Comparison of ENCODE assay signal across 1 cellular context in genomic region chr4:3324093-3324815, GRCh38.
TF ChIP-seq lines count a peak whose summit lies in the region.

No MANE protein-coding gene starts in this region.

TF ChIP-seq in HepG2, 621 proteins besides CTCF, POLR2A, EP300 and RAD21 (continued from another document):
- TF ChIP-seq, protein P1, sequence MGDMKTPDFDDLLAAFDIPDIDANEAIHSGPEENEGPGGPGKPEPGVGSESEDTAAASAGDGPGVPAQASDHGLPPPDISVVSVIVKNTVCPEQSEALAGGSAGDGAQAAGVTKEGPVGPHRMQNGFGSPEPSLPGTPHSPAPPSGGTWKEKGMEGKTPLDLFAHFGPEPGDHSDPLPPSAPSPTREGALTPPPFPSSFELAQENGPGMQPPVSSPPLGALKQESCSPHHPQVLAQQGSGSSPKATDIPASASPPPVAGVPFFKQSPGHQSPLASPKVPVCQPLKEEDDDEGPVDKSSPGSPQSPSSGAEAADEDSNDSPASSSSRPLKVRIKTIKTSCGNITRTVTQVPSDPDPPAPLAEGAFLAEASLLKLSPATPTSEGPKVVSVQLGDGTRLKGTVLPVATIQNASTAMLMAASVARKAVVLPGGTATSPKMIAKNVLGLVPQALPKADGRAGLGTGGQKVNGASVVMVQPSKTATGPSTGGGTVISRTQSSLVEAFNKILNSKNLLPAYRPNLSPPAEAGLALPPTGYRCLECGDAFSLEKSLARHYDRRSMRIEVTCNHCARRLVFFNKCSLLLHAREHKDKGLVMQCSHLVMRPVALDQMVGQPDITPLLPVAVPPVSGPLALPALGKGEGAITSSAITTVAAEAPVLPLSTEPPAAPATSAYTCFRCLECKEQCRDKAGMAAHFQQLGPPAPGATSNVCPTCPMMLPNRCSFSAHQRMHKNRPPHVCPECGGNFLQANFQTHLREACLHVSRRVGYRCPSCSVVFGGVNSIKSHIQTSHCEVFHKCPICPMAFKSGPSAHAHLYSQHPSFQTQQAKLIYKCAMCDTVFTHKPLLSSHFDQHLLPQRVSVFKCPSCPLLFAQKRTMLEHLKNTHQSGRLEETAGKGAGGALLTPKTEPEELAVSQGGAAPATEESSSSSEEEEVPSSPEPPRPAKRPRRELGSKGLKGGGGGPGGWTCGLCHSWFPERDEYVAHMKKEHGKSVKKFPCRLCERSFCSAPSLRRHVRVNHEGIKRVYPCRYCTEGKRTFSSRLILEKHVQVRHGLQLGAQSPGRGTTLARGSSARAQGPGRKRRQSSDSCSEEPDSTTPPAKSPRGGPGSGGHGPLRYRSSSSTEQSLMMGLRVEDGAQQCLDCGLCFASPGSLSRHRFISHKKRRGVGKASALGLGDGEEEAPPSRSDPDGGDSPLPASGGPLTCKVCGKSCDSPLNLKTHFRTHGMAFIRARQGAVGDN (CRISPR knock-in tag; IDR thresholded peaks at IDR 0.05) = peak; percentile 16; the same call in 1 of the 2 replicates
- no peak for TF ChIP-seq NFAT5 (CRISPR knock-in tag; IDR thresholded peaks at IDR 0.05)
TF ChIP-seq in HepG2: peak in this region for 3.
